Comparison of ENCODE assay signal across 13 cellular contexts in the genomic region with DNA sequence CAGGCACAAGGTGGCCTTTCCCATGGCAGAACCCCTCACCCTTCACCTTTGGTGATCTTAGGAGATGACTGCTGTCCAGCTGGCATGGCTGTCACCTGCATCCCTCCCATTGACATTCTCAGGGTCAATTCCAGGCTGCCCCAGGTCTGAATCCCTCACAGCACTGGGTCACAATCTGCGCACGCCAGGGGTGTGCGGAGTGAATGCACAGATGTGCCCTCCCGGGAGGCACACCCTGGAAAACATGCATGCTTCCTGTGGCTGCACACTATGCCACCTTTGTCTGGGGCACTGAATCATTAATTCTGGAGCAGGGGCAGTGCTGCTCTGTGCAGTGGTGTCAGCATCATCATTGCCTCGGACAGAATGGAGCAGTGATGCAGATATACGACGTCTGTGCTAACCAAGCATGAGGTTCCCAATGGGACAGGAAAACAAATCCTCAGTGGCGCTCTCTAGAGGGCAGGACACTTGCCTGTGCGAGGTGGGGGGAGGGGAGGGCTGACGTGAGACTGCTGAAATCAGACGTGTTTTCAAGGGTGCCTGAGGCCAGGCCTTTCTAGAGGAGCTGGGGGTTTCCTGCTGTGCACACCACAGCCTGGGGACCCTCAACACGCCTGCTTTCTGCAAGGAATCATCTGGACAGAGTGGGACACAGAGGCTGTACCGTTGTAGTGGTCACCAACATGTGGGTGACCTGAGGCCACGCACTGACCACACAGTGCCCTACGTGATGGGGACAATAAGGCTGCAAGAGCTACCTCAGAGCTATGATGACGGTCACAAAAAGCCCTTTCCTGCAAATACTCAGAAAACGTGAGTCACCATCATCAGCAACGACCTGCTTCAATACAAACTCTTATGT.
A peak's percentile ranks its signal among the peaks of the same experiment; 100 is the strongest.
DNase-seq lines count a peak whose midpoint lies in the region; ATAC-seq and TF ChIP-seq lines count a peak whose summit lies in the region.
"Had no signal": no experiment of that assay in that cellular context is flagged by ENCODE, and none has a peak within 500 bp of the region (broad histone marks: within the 10 kb centered on the region; RNA-seq: fewer than 3 reads in every experiment).

No MANE protein-coding gene starts in this region.

- peaks cover 50% of the 10 kb centered on the region for H3K36me3 Mint-ChIP-seq in activated T-cell treated with anti-CD3 and anti-CD28 coated beads, Interleukin-2, amount 50 U/mL, for 24 hours (ENCODE audit: low read depth)
- H3K36me3 Mint-ChIP-seq: activated naive CD4-positive, alpha-beta T cell treated with anti-CD3 and anti-CD28 coated beads, Interleukin-2, amount 10 ng/mL, durations not matched to agents 7 days and 5 days had no signal

- CTCF ChIA-PET in HEK293T (lab: Yijun Ruan, JAX), result interaction anchor here (1.0 kb wide), 1 partner anchor 9 kb away, joined by 4 read pairs; no protein-coding TSS in a partner anchor

- POLR2A ChIA-PET in HEK293T (lab: Yijun Ruan, JAX), result no interaction called here

- no peak overlapping the region for H3K4me3 ChIP-seq in NB4 (ENCODE audit: low read depth, low read length)
- H3K4me3 ChIP-seq: ovary had no signal

- H3K27ac Mint-ChIP-seq in activated T-cell treated with anti-CD3 and anti-CD28 coated beads, Interleukin-2, amount 50 U/mL, for 24 hours, result peak overlapping the region; percentile 88
- H3K27ac Mint-ChIP-seq: activated naive CD4-positive, alpha-beta T cell treated with anti-CD3 and anti-CD28 coated beads, Interleukin-2, amount 10 ng/mL, durations not matched to agents 7 days and 5 days had no signal

- H3K27ac ChIP-seq in caudate nucleus (ENCODE audit: low read depth, low read length), result peak overlapping the region; percentile 4
- H3K27ac ChIP-seq: ovary had no signal

- H3K9me3 Mint-ChIP-seq in activated T-cell treated with anti-CD3 and anti-CD28 coated beads, Interleukin-2, amount 50 U/mL, for 24 hours, result no peaks in the 10 kb centered on the region
- H3K9me3 Mint-ChIP-seq: activated naive CD4-positive, alpha-beta T cell treated with anti-CD3 and anti-CD28 coated beads, Interleukin-2, amount 10 ng/mL, durations not matched to agents 7 days and 5 days had no signal

- H3K4me1 Mint-ChIP-seq in activated T-cell treated with anti-CD3 and anti-CD28 coated beads, Interleukin-2, amount 50 U/mL, for 24 hours (ENCODE audit: low read depth), result peaks cover 46% of the 10 kb centered on the region

- ATAC-seq in stimulated activated naive CD8-positive, alpha-beta T cell treated with anti-CD3 and anti-CD28 coated beads, Interleukin-15, Interleukin-2, amounts not matched to agents 100 U/mL and 50 U/mL, for 24 hours, result peak; percentile 48
- ATAC-seq in GM21825 (IDR thresholded peaks at IDR 0.05; ENCODE audit: unreplicated experiment), result no peak

- H3K27me3 Mint-ChIP-seq in activated T-cell treated with anti-CD3 and anti-CD28 coated beads, Interleukin-2, amount 50 U/mL, for 24 hours, result no peaks in the 10 kb centered on the region
- H3K27me3 Mint-ChIP-seq: activated naive CD4-positive, alpha-beta T cell treated with anti-CD3 and anti-CD28 coated beads, Interleukin-2, amount 10 ng/mL, durations not matched to agents 7 days and 5 days had no signal

- DNase-seq in activated T-cell treated with anti-CD3 and anti-CD28 coated beads, Interleukin-2, amount 50 U/mL, for 24 hours, result no peak
- DNase-seq in activated T-cell treated with anti-CD3 and anti-CD28 coated beads, Interleukin-2, amount 50 U/mL, for 1 hour, result no peak
- DNase-seq in NB4 (ENCODE audit: low read depth), result peak; percentile 35
- DNase-seq in caudate nucleus (lab: John Stamatoyannopoulos, UW), result peak in 1 of 61 donors; percentile 21
- no peak for DNase-seq in stimulated activated naive CD8-positive, alpha-beta T cell treated with anti-CD3 and anti-CD28 coated beads, Interleukin-15, Interleukin-2, amounts not matched to agents 100 U/mL and 50 U/mL, for 24 hours
- DNase-seq in OCI-M1 (lab: John Stamatoyannopoulos, UW), result no peak
- DNase-seq in HEK293T (ENCODE audit: extremely low spot score), result no peak
- DNase-seq: activated naive CD4-positive, alpha-beta T cell treated with anti-CD3 and anti-CD28 coated beads, Interleukin-2, amount 10 ng/mL, durations not matched to agents 7 days and 5 days; AML-193; Karpas-422; NCI-H2107; ovary had no signal

- TF ChIP-seq POLR2A in NB4 (IDR thresholded peaks at IDR 0.05; ENCODE audit: extremely low read depth, insufficient read length), result no peak

- H3K4me3 Mint-ChIP-seq in activated T-cell treated with anti-CD3 and anti-CD28 coated beads, Interleukin-2, amount 50 U/mL, for 24 hours, result no peak overlapping the region
- H3K4me3 Mint-ChIP-seq: activated naive CD4-positive, alpha-beta T cell treated with anti-CD3 and anti-CD28 coated beads, Interleukin-2, amount 10 ng/mL, durations not matched to agents 7 days and 5 days had no signal

- TF ChIP-seq CTCF in NB4 (IDR thresholded peaks at IDR 0.05; ENCODE audit: low read depth, low read length), result no peak

TF ChIP-seq in HEK293T, 16 proteins besides CTCF, POLR2A, EP300 and RAD21:
- TF ChIP-seq CTBP1 (IDR thresholded peaks at IDR 0.05; ENCODE audit: borderline replicate concordance) (no peak), ARNT (IDR thresholded peaks at IDR 0.05) (no peak), HDGF (IDR thresholded peaks at IDR 0.05; ENCODE audit: borderline replicate concordance) (no peak), L3MBTL2 (conservative IDR thresholded peaks at IDR 0.05) (no peak), SP1 (IDR thresholded peaks at IDR 0.05) (no peak), ZNF384 (IDR thresholded peaks at IDR 0.05) (no peak), LEF1 (IDR thresholded peaks at IDR 0.05; ENCODE audit: borderline replicate concordance) (no peak), SUZ12 (IDR thresholded peaks at IDR 0.05) (no peak), TARDBP (IDR thresholded peaks at IDR 0.05) (no peak), NFRKB (IDR thresholded peaks at IDR 0.05) (no peak), FOXK2 (IDR thresholded peaks at IDR 0.05) (no peak), ELF4 (IDR thresholded peaks at IDR 0.05) (no peak), FOXA1 (IDR thresholded peaks at IDR 0.05) (no peak), BHLHE40 (IDR thresholded peaks at IDR 0.05; ENCODE audit: borderline replicate concordance) (no peak), FOXM1 (IDR thresholded peaks at IDR 0.05; ENCODE audit: borderline replicate concordance) (no peak)
- TF ChIP-seq, protein P1, sequence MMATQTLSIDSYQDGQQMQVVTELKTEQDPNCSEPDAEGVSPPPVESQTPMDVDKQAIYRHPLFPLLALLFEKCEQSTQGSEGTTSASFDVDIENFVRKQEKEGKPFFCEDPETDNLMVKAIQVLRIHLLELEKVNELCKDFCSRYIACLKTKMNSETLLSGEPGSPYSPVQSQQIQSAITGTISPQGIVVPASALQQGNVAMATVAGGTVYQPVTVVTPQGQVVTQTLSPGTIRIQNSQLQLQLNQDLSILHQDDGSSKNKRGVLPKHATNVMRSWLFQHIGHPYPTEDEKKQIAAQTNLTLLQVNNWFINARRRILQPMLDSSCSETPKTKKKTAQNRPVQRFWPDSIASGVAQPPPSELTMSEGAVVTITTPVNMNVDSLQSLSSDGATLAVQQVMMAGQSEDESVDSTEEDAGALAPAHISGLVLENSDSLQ (IDR thresholded peaks at IDR 0.05), result no peak
